Comparison of ENCODE assay signal across 9 cellular contexts in the genomic region with DNA sequence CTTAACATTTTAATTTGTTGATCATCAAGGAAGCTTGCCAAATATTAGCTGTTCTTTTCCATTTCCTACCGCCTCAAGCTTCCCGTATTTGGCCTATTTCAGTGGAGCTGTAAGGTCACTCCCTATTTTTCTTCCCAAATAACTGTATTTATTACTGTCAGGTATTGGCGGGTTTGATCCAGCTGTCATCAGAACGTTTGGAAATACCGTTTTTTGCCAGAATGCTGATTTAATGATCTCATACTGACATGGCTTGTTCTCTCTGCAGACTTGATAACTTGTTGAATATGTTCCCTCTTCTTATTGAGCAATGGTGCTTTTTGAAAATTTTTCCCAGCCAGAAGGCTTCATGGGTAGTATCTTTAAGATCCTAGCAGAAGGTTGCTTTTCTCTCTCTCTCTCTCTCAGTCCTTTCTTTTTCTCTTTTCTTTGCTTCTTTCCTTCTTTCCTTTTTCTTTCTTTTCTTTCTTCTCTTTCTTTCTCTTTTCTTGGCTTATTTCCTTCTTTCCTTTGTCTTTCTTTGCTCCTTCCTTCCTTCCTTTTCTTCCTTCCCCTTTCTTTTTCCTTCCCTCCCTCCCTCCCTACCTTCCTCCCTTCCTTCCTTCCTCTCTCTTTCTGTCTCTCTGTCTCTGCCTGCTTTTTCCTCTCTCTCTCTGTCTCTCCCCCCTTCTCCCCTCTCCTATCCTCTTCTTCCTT. TPM values are rescaled to one million over a fixed set of nuclear protein-coding genes. Genes with fewer than 3 reads are reported as not detected.
A peak's percentile ranks its signal among the peaks of the same experiment; 100 is the strongest.
DNase-seq lines count a peak whose midpoint lies in the region; ATAC-seq and TF ChIP-seq lines count a peak whose summit lies in the region.
"Had no signal": no experiment of that assay in that cellular context is flagged by ENCODE, and none has a peak within 500 bp of the region (broad histone marks: within the 10 kb centered on the region; RNA-seq: fewer than 3 reads in every experiment).

No MANE protein-coding gene starts in this region.

- peaks cover 9% of the 10 kb centered on the region for H3K36me3 Mint-ChIP-seq in stimulated activated effector memory CD8-positive, alpha-beta T cell treated with anti-CD3 and anti-CD28 coated beads, Interleukin-12 subunit alpha, Interleukin-12 subunit beta, amount 100 ng/mL, for 72 hours

- H3K27ac ChIP-seq in adrenal gland, result peak overlapping the region; percentile 54 to 76 (median 67)
- peak overlapping the region; percentile 90 for H3K27ac ChIP-seq in left ventricle myocardium inferior (replicated peaks)

- no peak overlapping the region for H3K4me3 Mint-ChIP-seq in stimulated activated effector memory CD8-positive, alpha-beta T cell treated with anti-CD3 and anti-CD28 coated beads, Interleukin-12 subunit alpha, Interleukin-12 subunit beta, amount 100 ng/mL, for 72 hours

- intact Hi-C loops in adrenal gland (cut with DNase I), result no loop called here
- intact Hi-C loops in left ventricle myocardium inferior (cut with micrococcal nuclease), result loop anchor here (5.0 kb wide), 1 partner anchor 42 kb away; a partner anchor contains a TSS

- H3K4me1 Mint-ChIP-seq in stimulated activated effector memory CD8-positive, alpha-beta T cell treated with anti-CD3 and anti-CD28 coated beads, Interleukin-12 subunit alpha, Interleukin-12 subunit beta, amount 100 ng/mL, for 72 hours, result peaks cover 20% of the 10 kb centered on the region

- DNase-seq in GM04503 (ENCODE audit: low read depth) (peak; percentile 22), adrenal gland (no peak), left ventricle myocardium inferior (no peak), NCI-H2196 treated with DMSO at 0.1 percent for 48 hours (lab: John Stamatoyannopoulos, UW; ENCODE audit: unreplicated experiment) (no peak), SHP77 treated with DMSO at 0.1 percent for 48 hours (lab: John Stamatoyannopoulos, UW) (no peak), DMS79 treated with DMSO at 0.1 percent for 48 hours (lab: John Stamatoyannopoulos, UW) (no peak)
- DNase-seq in stimulated activated effector memory CD8-positive, alpha-beta T cell treated with anti-CD3 and anti-CD28 coated beads, Interleukin-12 subunit alpha, Interleukin-12 subunit beta, amount 100 ng/mL, for 72 hours (ENCODE audit: low spot score in 2 of 2), result no peak
- no peak for DNase-seq in activated CD4-positive, alpha-beta T cell treated with anti-CD3 and anti-CD28 coated beads, Interleukin-2, amount 50 U/mL, for 1 hour
- DNase-seq: NCI-H1930 had no signal

- H3K36me3 ChIP-seq in adrenal gland (replicated peaks in 1 of 2), result no peaks in the 10 kb centered on the region
- H3K36me3 ChIP-seq in left ventricle myocardium inferior, result no peaks in the 10 kb centered on the region

- no peak for TF ChIP-seq CTCF in adrenal gland (IDR thresholded peaks at IDR 0.05)
- TF ChIP-seq CTCF in left ventricle myocardium inferior (IDR thresholded peaks at IDR 0.05; ENCODE audit: borderline replicate concordance), result no peak

- no peak overlapping the region for H3K4me3 ChIP-seq in adrenal gland
- peak overlapping the region; percentile 14 for H3K4me3 ChIP-seq in left ventricle myocardium inferior

- H3K9me3 Mint-ChIP-seq in stimulated activated effector memory CD8-positive, alpha-beta T cell treated with anti-CD3 and anti-CD28 coated beads, Interleukin-12 subunit alpha, Interleukin-12 subunit beta, amount 100 ng/mL, for 72 hours, result no peaks in the 10 kb centered on the region

- H3K9me3 ChIP-seq in adrenal gland (replicated peaks in 1 of 3), result no peaks in the 10 kb centered on the region
- no peaks in the 10 kb centered on the region for H3K9me3 ChIP-seq in left ventricle myocardium inferior (replicated peaks)

- ATAC-seq in stimulated activated effector memory CD8-positive, alpha-beta T cell treated with anti-CD3 and anti-CD28 coated beads, Interleukin-12 subunit alpha, Interleukin-12 subunit beta, amount 100 ng/mL, for 72 hours, result no peak

- no peaks in the 10 kb centered on the region for H3K27me3 ChIP-seq in adrenal gland
- H3K27me3 ChIP-seq in left ventricle myocardium inferior (ENCODE audit: low read depth), result no peaks in the 10 kb centered on the region

- TF ChIP-seq POLR2A in adrenal gland (IDR thresholded peaks at IDR 0.05), result peak in 1 of 2 donors; percentile 4

- H3K4me1 ChIP-seq in adrenal gland (replicated peaks in 1 of 2), result peaks cover 16 to 42% of the 10 kb centered on the region in 2 donors
- peaks cover 91% of the 10 kb centered on the region for H3K4me1 ChIP-seq in left ventricle myocardium inferior

- WGBS in adrenal gland, 4 donors, result 12 to 19% (median 15%) methylated on average over 5 of the region's 5 CpGs

- peak overlapping the region; percentile 36 for H3K27ac Mint-ChIP-seq in stimulated activated effector memory CD8-positive, alpha-beta T cell treated with anti-CD3 and anti-CD28 coated beads, Interleukin-12 subunit alpha, Interleukin-12 subunit beta, amount 100 ng/mL, for 72 hours

RNA-seq across cellular contexts. Expression of a gene that starts 42.1 kb away (rescaled TPM):
- total RNA-seq in adrenal gland, result 10 to 100 TPM; 50.6 to 72.6 (median 62.5) TPM
- polyA plus RNA-seq in adrenal gland, result 10 to 100 TPM; 20.6 to 58.4 (median 23.4) TPM
- total RNA-seq in left ventricle myocardium inferior, result 125 TPM
